26 cellular contexts compared by ENCODE assay signal in genomic region chr7:158324397-158325360, GRCh38.
DNase-seq lines count a peak whose midpoint lies in the region; ATAC-seq and TF ChIP-seq lines count a peak whose summit lies in the region.
"Had no signal": no experiment of that assay in that cellular context is flagged by ENCODE, and none has a peak within 500 bp of the region (broad histone marks: within the 10 kb centered on the region; RNA-seq: fewer than 3 reads in every experiment).

No MANE protein-coding gene starts in this region.

- TF ChIP-seq POLR2A in prostate gland (IDR thresholded peaks at IDR 0.05) = no peak

- DNase-seq in NCI-H510A treated with DMSO at 0.1 percent for 48 hours (lab: John Stamatoyannopoulos, UW) (peak; percentile 47), NCI-H510A (lab: John Stamatoyannopoulos, UW) (no peak), NCI-H345 (lab: John Stamatoyannopoulos, UW) (peak; percentile 40), prostate gland (ENCODE audit: low spot score) (peak; percentile 29), HCEC 1CT (no peak), dermis blood vessel endothelial cell (no peak)
- DNase-seq: activated naive CD4-positive, alpha-beta T cell treated with Interleukin-2 at 50 U/mL for 16 hours; adrenal gland; body of pancreas; CD4-positive, alpha-beta memory T cell; DMS 273 treated with DMSO at 0.1 percent for 48 hours; effector CD8-positive, alpha-beta T cell; foreskin melanocyte; mesenchymal stem cell; NCI-H1930; NCI-H446 treated with DMSO at 0.1 percent for 48 hours; occipital lobe; PC-9; Right ventricle myocardium superior; stimulated activated CD4-positive, alpha-beta T cell treated with anti-CD3 and anti-CD28 coated beads, Interleukin-2, amount 100 ng/mL, for 24 hours; transverse colon had no signal

- no peak for TF ChIP-seq CTCF in prostate gland (IDR thresholded peaks at IDR 0.05)

- no peak for ATAC-seq in HG03135 (IDR thresholded peaks at IDR 0.05; ENCODE audit: unreplicated experiment)
- ATAC-seq: body of pancreas had no signal

- H3K27ac ChIP-seq in esophagus (ENCODE audit: low read depth in 2 of 2, low read length in 1 of 2) = peak overlapping the region; percentile 47 to 66
- H3K27ac ChIP-seq in prostate gland = no peak overlapping the region
- H3K27ac ChIP-seq: adrenal gland, body of pancreas, esophagus muscularis mucosa, PC-9, transverse colon had no signal

- no peak overlapping the region for H3K4me3 ChIP-seq in esophagus (ENCODE audit: low read depth in 1 of 2, low read length in 2 of 2)
- H3K4me3 ChIP-seq in prostate gland = no peak overlapping the region
- H3K4me3 ChIP-seq: adrenal gland, body of pancreas, esophagus muscularis mucosa, GM23338, PC-9, smooth muscle cell, transverse colon had no signal

- H3K4me1 ChIP-seq in esophagus (ENCODE audit: control insufficient read depth in 2 of 2, insufficient read depth in 2 of 2, low read length in 1 of 2) (peaks cover 6 to 8% of the 10 kb centered on the region in 2 donors), prostate gland (replicated peaks) (no peaks in the 10 kb centered on the region)
- H3K4me1 ChIP-seq: adrenal gland, body of pancreas, esophagus muscularis mucosa, transverse colon had no signal

- H3K36me3 ChIP-seq in esophagus (ENCODE audit: control insufficient read depth in 2 of 2, insufficient read depth in 2 of 2, low read length in 1 of 2) (no peaks in the 10 kb centered on the region), prostate gland (no peaks in the 10 kb centered on the region)
- H3K36me3 ChIP-seq: adrenal gland, esophagus muscularis mucosa, transverse colon had no signal

- H3K27me3 ChIP-seq in esophagus (ENCODE audit: control insufficient read depth in 1 of 2, insufficient read depth in 2 of 2, low read length in 2 of 2) (no peaks in the 10 kb centered on the region), prostate gland (replicated peaks; ENCODE audit: insufficient read depth) (no peaks in the 10 kb centered on the region)
- H3K27me3 ChIP-seq: adrenal gland, body of pancreas, transverse colon had no signal

- H3K9me3 ChIP-seq in esophagus (ENCODE audit: control insufficient read depth in 2 of 2, insufficient read depth in 1 of 2, low read depth in 1 of 2, low read length in 1 of 2) (peaks cover 0 to 7% of the 10 kb centered on the region in 2 donors), prostate gland (no peaks in the 10 kb centered on the region)
- H3K9me3 ChIP-seq: adrenal gland, body of pancreas, esophagus muscularis mucosa, transverse colon had no signal

- WGBS in esophagus, 2 donors = 58 to 76% methylated on average over 17 of the region's 17 CpGs
- 70% methylated on average over 17 of the region's 17 CpGs for WGBS in prostate gland

- intact Hi-C loops in prostate gland (cut with DNase I) = no loop called here

Comparison
In these comparisons a context has a peak if more than half of its experiments do, and no peak if none do; other contexts are left out.
1. DNase-seq: peak in NCI-H510A treated with DMSO at 0.1 percent for 48 hours (single experiment), NCI-H345 (single experiment) and prostate gland (single experiment); none in NCI-H510A (single experiment), HCEC 1CT (single experiment) and dermis blood vessel endothelial cell (single experiment).
2. H3K27ac ChIP-seq: peak in esophagus (2 of 2); none in prostate gland (0 of 2).